ENCODE assay signal across 12 cellular contexts in genomic region chr16:9124908-9125584, GRCh38. TPM values are rescaled to one million over a fixed set of nuclear protein-coding genes. Genes with fewer than 3 reads are reported as not detected.
DNase-seq lines count a peak whose midpoint lies in the region; ATAC-seq and TF ChIP-seq lines count a peak whose summit lies in the region.
"Had no signal": no experiment of that assay in that cellular context is flagged by ENCODE, and none has a peak within 500 bp of the region (broad histone marks: within the 10 kb centered on the region; RNA-seq: fewer than 3 reads in every experiment).

No MANE protein-coding gene starts in this region.

- TF ChIP-seq CTCF in Panc1 (IDR thresholded peaks at IDR 0.05): peak; percentile 56; the same call in 1 of the 2 replicates
- peak; percentile 19 for TF ChIP-seq CTCF in endodermal cell (conservative IDR thresholded peaks at IDR 0.05)

- H3K27ac Mint-ChIP-seq in activated naive CD4-positive, alpha-beta T cell treated with anti-CD3 and anti-CD28 coated beads, Interleukin-2, amount 50 U/mL, for 24 hours: peak overlapping the region; percentile 74
- no peak overlapping the region for H3K27ac Mint-ChIP-seq in endodermal cell
- peak overlapping the region; percentile 86 to 98 for H3K27ac Mint-ChIP-seq in stimulated activated naive CD8-positive, alpha-beta T cell treated with anti-CD3 and anti-CD28 coated beads, Interleukin-15, amount 100 ng/mL, for 72 hours

- H3K4me1 ChIP-seq in Panc1 (ENCODE audit: control insufficient read depth, insufficient read depth, low read length) (peaks cover 60% of the 10 kb centered on the region), endodermal cell (ENCODE audit: control insufficient read depth, insufficient read depth, low read length) (peaks cover 5% of the 10 kb centered on the region)

- peaks cover 53% of the 10 kb centered on the region for H3K4me1 Mint-ChIP-seq in activated naive CD4-positive, alpha-beta T cell treated with anti-CD3 and anti-CD28 coated beads, Interleukin-2, amount 50 U/mL, for 24 hours
- peaks cover 17% of the 10 kb centered on the region for H3K4me1 Mint-ChIP-seq in endodermal cell
- peaks cover 75% of the 10 kb centered on the region for H3K4me1 Mint-ChIP-seq in stimulated activated naive CD8-positive, alpha-beta T cell treated with anti-CD3 and anti-CD28 coated beads, Interleukin-15, amount 100 ng/mL, for 72 hours
- H3K4me1 Mint-ChIP-seq: nephron had no signal

- CTCF ChIA-PET in Panc1 (lab: Charles Lee): no interaction called here

- no peak overlapping the region for H3K4me3 Mint-ChIP-seq in activated naive CD4-positive, alpha-beta T cell treated with anti-CD3 and anti-CD28 coated beads, Interleukin-2, amount 50 U/mL, for 24 hours
- H3K4me3 Mint-ChIP-seq in endodermal cell: no peak overlapping the region
- peak overlapping the region; percentile 10 to 63 for H3K4me3 Mint-ChIP-seq in stimulated activated naive CD8-positive, alpha-beta T cell treated with anti-CD3 and anti-CD28 coated beads, Interleukin-15, amount 100 ng/mL, for 72 hours
- H3K4me3 Mint-ChIP-seq: nephron had no signal

- ATAC-seq in Panc1: no peak
- ATAC-seq in stimulated activated naive CD8-positive, alpha-beta T cell treated with anti-CD3 and anti-CD28 coated beads, Interleukin-15, amount 100 ng/mL, for 72 hours: no peak
- no peak for ATAC-seq in GM19023 (IDR thresholded peaks at IDR 0.05; ENCODE audit: unreplicated experiment)
- no peak for ATAC-seq in GM21447 (IDR thresholded peaks at IDR 0.05; ENCODE audit: unreplicated experiment)

- no TSS peak for BruUV-seq in Panc1 (replicated peaks; lab: Mats Ljungman, UMichigan)

- peak overlapping the region; percentile 0; the same call in 1 of the 2 replicates for H3K27ac ChIP-seq in Panc1 (ENCODE audit: low read length)
- H3K27ac ChIP-seq in endodermal cell (ENCODE audit: low read depth, low read length): no peak overlapping the region
- H3K27ac ChIP-seq: GM23248 had no signal

- H3K4me3 ChIP-seq in Panc1 (ENCODE audit: low read depth in 2 of 2, low read length in 2 of 2) (no peak overlapping the region), endodermal cell (ENCODE audit: low read length) (no peak overlapping the region)
- H3K4me3 ChIP-seq: GM23248, skin epidermis had no signal

- POLR2A ChIA-PET in Panc1 (lab: Charles Lee): no interaction called here

- intact Hi-C loops in Panc1 (cut with micrococcal nuclease; ENCODE audit: unreplicated experiment): no loop called here

- no peak for DNase-seq in activated naive CD4-positive, alpha-beta T cell treated with anti-CD3 and anti-CD28 coated beads, Interleukin-2, amount 50 U/mL, for 16 hours
- no peak for DNase-seq in Panc1 (ENCODE audit: low read depth, low spot score)
- no peak for DNase-seq in endodermal cell
- DNase-seq in stimulated activated naive CD8-positive, alpha-beta T cell treated with anti-CD3 and anti-CD28 coated beads, Interleukin-15, amount 100 ng/mL, for 72 hours: no peak
- no peak for DNase-seq in GM19240 (ENCODE audit: insufficient read length, low spot score)
- DNase-seq: GM23248, kidney had no signal

- WGBS in endodermal cell (ENCODE audit: insufficient coverage in 1 of 2, insufficient read length in 1 of 2), 2 experiments: 83 to 90% methylated on average over 10 to 12 of the region's 12 CpGs

- H3K36me3 Mint-ChIP-seq in activated naive CD4-positive, alpha-beta T cell treated with anti-CD3 and anti-CD28 coated beads, Interleukin-2, amount 50 U/mL, for 24 hours: peaks cover 4% of the 10 kb centered on the region
- peaks cover 38% of the 10 kb centered on the region for H3K36me3 Mint-ChIP-seq in endodermal cell (ENCODE audit: low read depth)

- peaks cover 3% of the 10 kb centered on the region for H3K36me3 ChIP-seq in Panc1 (ENCODE audit: control insufficient read depth, insufficient read depth, low read length)
- peaks cover 45% of the 10 kb centered on the region for H3K36me3 ChIP-seq in endodermal cell (ENCODE audit: control insufficient read depth, insufficient read depth, low read length)

- in situ Hi-C loops in Panc1 (cut with HindIII; ENCODE audit: low pct_unique_long_range_greater_than_20kb, low sequenced_read_pairs): no loop called here

- H3K9me3 ChIP-seq in Panc1 (ENCODE audit: control insufficient read depth, insufficient read depth, low read depth, low read length): no peaks in the 10 kb centered on the region
- no peaks in the 10 kb centered on the region for H3K9me3 ChIP-seq in endodermal cell (ENCODE audit: control insufficient read depth, low read length)

- H3K27me3 ChIP-seq in Panc1 (ENCODE audit: control insufficient read depth, insufficient read depth, low read length) (no peaks in the 10 kb centered on the region), endodermal cell (ENCODE audit: control insufficient read depth, insufficient read depth, low read length, poor library complexity, severe bottlenecking) (no peaks in the 10 kb centered on the region)

- no peaks in the 10 kb centered on the region for H3K27me3 Mint-ChIP-seq in activated naive CD4-positive, alpha-beta T cell treated with anti-CD3 and anti-CD28 coated beads, Interleukin-2, amount 50 U/mL, for 24 hours
- no peaks in the 10 kb centered on the region for H3K27me3 Mint-ChIP-seq in endodermal cell (ENCODE audit: insufficient read depth)
- H3K27me3 Mint-ChIP-seq in stimulated activated naive CD8-positive, alpha-beta T cell treated with anti-CD3 and anti-CD28 coated beads, Interleukin-15, amount 100 ng/mL, for 72 hours: no peaks in the 10 kb centered on the region

- no peak overlapping the region for H3K9ac ChIP-seq in endodermal cell (ENCODE audit: extremely low read depth, low read length, poor library complexity, severe bottlenecking)
- H3K9ac ChIP-seq: GM23248 had no signal

- H3K9me3 Mint-ChIP-seq in activated naive CD4-positive, alpha-beta T cell treated with anti-CD3 and anti-CD28 coated beads, Interleukin-2, amount 50 U/mL, for 24 hours: no peaks in the 10 kb centered on the region
- H3K9me3 Mint-ChIP-seq in endodermal cell: no peaks in the 10 kb centered on the region
- H3K9me3 Mint-ChIP-seq in stimulated activated naive CD8-positive, alpha-beta T cell treated with anti-CD3 and anti-CD28 coated beads, Interleukin-15, amount 100 ng/mL, for 72 hours: no peaks in the 10 kb centered on the region
- H3K9me3 Mint-ChIP-seq: nephron had no signal

RNA-seq across cellular contexts. Expression of gene HAPSTR1, which starts 33.6 kb away (rescaled TPM):
- total RNA-seq in Panc1 (2021; ENCODE audit: unreplicated experiment) (49.9 TPM), endodermal cell (10 to 100 TPM; 60.9 to 68.5 TPM)
- polyA plus RNA-seq in Panc1 (2012; ENCODE audit: insufficient read length): 15.7 TPM
- polyA plus RNA-seq in endodermal cell (2013, experiment 1 of 2): 34.8 TPM
- polyA plus RNA-seq in endodermal cell (2013, experiment 2 of 2): 35.4 TPM

Comparison
In these comparisons a context has a peak if more than half of its experiments do, and no peak if none do; other contexts are left out.
1. H3K4me3 Mint-ChIP-seq: peak in stimulated activated naive CD8-positive, alpha-beta T cell treated with anti-CD3 and anti-CD28 coated beads, Interleukin-15, amount 100 ng/mL, for 72 hours (2 of 2); none in activated naive CD4-positive, alpha-beta T cell treated with anti-CD3 and anti-CD28 coated beads, Interleukin-2, amount 50 U/mL, for 24 hours (single experiment) and endodermal cell (single experiment).